ENCODE assay signal across 1 cellular context in the genomic region with DNA sequence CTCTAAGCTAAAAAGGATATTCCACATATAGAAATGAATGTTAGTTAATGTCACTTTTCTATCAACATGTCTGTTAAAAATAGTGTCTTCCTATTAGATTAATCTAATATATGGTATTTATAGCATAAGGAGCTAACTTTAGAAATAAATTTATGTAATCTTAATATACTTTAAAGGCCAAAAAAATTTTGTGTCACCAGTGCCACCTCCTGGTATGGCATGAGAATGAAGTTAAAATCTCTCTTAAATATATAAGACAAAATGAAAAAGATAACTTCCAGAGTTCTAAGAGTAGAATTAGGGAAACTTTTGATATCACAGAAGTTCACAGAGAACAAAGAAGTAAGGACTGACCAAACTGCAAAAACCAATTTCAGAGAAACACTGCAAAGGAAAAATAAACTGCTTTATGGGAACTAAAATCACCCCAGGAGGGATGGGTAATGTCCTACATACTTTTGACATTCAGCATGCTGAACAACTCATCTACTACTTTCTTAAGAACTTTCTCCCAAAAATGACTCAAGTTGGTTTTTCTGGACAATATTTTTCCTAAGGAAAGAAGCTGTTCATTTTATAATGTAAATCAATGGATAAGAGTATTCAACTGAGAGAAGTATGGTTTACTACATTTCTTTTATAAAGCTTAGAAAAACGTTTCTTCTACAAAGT.
TF ChIP-seq lines count a peak whose summit lies in the region.

No MANE protein-coding gene starts in this region.

TF ChIP-seq in GM23338, 12 proteins besides CTCF, POLR2A, EP300 and RAD21 (continued from another document):
- TF ChIP-seq, protein P1, sequence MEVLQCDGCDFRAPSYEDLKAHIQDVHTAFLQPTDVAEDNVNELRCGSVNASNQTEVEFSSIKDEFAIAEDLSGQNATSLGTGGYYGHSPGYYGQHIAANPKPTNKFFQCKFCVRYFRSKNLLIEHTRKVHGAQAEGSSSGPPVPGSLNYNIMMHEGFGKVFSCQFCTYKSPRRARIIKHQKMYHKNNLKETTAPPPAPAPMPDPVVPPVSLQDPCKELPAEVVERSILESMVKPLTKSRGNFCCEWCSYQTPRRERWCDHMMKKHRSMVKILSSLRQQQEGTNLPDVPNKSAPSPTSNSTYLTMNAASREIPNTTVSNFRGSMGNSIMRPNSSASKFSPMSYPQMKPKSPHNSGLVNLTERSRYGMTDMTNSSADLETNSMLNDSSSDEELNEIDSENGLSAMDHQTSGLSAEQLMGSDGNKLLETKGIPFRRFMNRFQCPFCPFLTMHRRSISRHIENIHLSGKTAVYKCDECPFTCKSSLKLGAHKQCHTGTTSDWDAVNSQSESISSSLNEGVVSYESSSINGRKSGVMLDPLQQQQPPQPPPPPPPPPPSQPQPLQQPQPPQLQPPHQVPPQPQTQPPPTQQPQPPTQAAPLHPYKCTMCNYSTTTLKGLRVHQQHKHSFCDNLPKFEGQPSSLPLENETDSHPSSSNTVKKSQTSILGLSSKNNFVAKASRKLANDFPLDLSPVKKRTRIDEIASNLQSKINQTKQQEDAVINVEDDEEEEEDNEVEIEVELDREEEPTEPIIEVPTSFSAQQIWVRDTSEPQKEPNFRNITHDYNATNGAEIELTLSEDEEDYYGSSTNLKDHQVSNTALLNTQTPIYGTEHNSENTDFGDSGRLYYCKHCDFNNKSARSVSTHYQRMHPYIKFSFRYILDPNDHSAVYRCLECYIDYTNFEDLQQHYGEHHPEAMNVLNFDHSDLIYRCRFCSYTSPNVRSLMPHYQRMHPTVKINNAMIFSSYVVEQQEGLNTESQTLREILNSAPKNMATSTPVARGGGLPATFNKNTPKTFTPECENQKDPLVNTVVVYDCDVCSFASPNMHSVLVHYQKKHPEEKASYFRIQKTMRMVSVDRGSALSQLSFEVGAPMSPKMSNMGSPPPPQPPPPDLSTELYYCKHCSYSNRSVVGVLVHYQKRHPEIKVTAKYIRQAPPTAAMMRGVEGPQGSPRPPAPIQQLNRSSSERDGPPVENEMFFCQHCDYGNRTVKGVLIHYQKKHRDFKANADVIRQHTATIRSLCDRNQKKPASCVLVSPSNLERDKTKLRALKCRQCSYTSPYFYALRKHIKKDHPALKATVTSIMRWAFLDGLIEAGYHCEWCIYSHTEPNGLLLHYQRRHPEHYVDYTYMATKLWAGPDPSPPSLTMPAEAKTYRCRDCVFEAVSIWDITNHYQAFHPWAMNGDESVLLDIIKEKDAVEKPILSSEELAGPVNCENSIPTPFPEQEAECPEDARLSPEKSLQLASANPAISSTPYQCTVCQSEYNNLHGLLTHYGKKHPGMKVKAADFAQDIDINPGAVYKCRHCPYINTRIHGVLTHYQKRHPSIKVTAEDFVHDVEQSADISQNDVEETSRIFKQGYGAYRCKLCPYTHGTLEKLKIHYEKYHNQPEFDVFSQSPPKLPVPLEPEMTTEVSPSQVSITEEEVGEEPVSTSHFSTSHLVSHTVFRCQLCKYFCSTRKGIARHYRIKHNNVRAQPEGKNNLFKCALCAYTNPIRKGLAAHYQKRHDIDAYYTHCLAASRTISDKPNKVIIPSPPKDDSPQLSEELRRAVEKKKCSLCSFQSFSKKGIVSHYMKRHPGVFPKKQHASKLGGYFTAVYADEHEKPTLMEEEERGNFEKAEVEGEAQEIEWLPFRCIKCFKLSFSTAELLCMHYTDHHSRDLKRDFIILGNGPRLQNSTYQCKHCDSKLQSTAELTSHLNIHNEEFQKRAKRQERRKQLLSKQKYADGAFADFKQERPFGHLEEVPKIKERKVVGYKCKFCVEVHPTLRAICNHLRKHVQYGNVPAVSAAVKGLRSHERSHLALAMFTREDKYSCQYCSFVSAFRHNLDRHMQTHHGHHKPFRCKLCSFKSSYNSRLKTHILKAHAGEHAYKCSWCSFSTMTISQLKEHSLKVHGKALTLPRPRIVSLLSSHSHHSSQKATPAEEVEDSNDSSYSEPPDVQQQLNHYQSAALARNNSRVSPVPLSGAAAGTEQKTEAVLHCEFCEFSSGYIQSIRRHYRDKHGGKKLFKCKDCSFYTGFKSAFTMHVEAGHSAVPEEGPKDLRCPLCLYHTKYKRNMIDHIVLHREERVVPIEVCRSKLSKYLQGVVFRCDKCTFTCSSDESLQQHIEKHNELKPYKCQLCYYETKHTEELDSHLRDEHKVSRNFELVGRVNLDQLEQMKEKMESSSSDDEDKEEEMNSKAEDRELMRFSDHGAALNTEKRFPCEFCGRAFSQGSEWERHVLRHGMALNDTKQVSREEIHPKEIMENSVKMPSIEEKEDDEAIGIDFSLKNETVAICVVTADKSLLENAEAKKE (CRISPR knock-in tag; IDR thresholded peaks at IDR 0.05) = no peak
- TF ChIP-seq EZH2phosphoT487 (IDR thresholded peaks at IDR 0.05; ENCODE audit: unreplicated experiment) (no peak), CREB1 (CRISPR knock-in tag; IDR thresholded peaks at IDR 0.05; ENCODE audit: low read depth) (no peak), ZNF331 (CRISPR knock-in tag; IDR thresholded peaks at IDR 0.05; ENCODE audit: low read depth) (no peak), EZH2 (IDR thresholded peaks at IDR 0.05; ENCODE audit: low read depth, unreplicated experiment) (no peak)
- TF ChIP-seq, protein P2, sequence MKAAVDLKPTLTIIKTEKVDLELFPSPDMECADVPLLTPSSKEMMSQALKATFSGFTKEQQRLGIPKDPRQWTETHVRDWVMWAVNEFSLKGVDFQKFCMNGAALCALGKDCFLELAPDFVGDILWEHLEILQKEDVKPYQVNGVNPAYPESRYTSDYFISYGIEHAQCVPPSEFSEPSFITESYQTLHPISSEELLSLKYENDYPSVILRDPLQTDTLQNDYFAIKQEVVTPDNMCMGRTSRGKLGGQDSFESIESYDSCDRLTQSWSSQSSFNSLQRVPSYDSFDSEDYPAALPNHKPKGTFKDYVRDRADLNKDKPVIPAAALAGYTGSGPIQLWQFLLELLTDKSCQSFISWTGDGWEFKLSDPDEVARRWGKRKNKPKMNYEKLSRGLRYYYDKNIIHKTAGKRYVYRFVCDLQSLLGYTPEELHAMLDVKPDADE (IDR thresholded peaks at IDR 0.05) = no peak
